ENCODE assay signal across 1 cellular context in genomic region chr1:150235852-150236613, GRCh38.
TF ChIP-seq lines count a peak whose summit lies in the region.

ANP32E (minus strand) TSS chr1:150236112; CDS start chr1:150235786, 326 bp downstream.

TF ChIP-seq in HEK293, 187 proteins besides CTCF, POLR2A, EP300 and RAD21 (continued from another document):
- TF ChIP-seq BCL6B (tag by site-specific recombination; IDR thresholded peaks at IDR 0.05) (no peak), ZNF133 (tag by site-specific recombination; IDR thresholded peaks at IDR 0.05) (no peak), ZNF394 (tag by site-specific recombination; IDR thresholded peaks at IDR 0.05; ENCODE audit: borderline replicate concordance) (peak; percentile 81; the same call in 1 of the 2 replicates), ZNF645 (tag by site-specific recombination; IDR thresholded peaks at IDR 0.05) (peak; percentile 77), ZBTB8A (tag by site-specific recombination; IDR thresholded peaks at IDR 0.05) (peak; percentile 51; the same call in 1 of the 2 replicates), ZNF585B (tag by site-specific recombination; IDR thresholded peaks at IDR 0.05) (no peak), GLI2 (tag by site-specific recombination; IDR thresholded peaks at IDR 0.05; ENCODE audit: borderline replicate concordance, low read depth) (no peak; the same call in 1 of the 2 replicates), PRDM10 (tag by site-specific recombination; IDR thresholded peaks at IDR 0.05) (peak; percentile 99), ZNF121 (tag by site-specific recombination; IDR thresholded peaks at IDR 0.05) (no peak), ZNF530 (tag by site-specific recombination; IDR thresholded peaks at IDR 0.05; ENCODE audit: low read depth) (no peak), ZNF664 (tag by site-specific recombination; IDR thresholded peaks at IDR 0.05) (peak; percentile 11; the same call in 1 of the 2 replicates), PRDM1 (tag by site-specific recombination; IDR thresholded peaks at IDR 0.05) (peak; percentile 97), YY1 (tag by site-specific recombination; IDR thresholded peaks at IDR 0.05) (peak; percentile 98), SETDB1 (IDR thresholded peaks at IDR 0.05; ENCODE audit: insufficient read length, low read length) (no peak), ZNF16 (tag by site-specific recombination; IDR thresholded peaks at IDR 0.05; ENCODE audit: low read depth) (no peak), PBX3 (CRISPR knock-in tag; IDR thresholded peaks at IDR 0.05) (peak; percentile 83), ZNF24 (tag by site-specific recombination; IDR thresholded peaks at IDR 0.05) (peak; percentile 71), ZNF558 (tag by site-specific recombination; IDR thresholded peaks at IDR 0.05) (peak; percentile 55; the same call in 1 of the 2 replicates), ZNF600 (tag by site-specific recombination; IDR thresholded peaks at IDR 0.05) (peak; percentile 74), KLF8 (tag by site-specific recombination; IDR thresholded peaks at IDR 0.05) (peak; percentile 89), ZNF626 (tag by site-specific recombination; IDR thresholded peaks at IDR 0.05) (no peak), ZNF341 (tag by site-specific recombination; IDR thresholded peaks at IDR 0.05; ENCODE audit: low read depth) (peak; percentile 73), ZNF701 (tag by site-specific recombination; IDR thresholded peaks at IDR 0.05) (no peak), INSM2 (tag by site-specific recombination; IDR thresholded peaks at IDR 0.05) (peak; percentile 80), ZNF426 (tag by site-specific recombination; IDR thresholded peaks at IDR 0.05) (no peak), PRDM2 (tag by site-specific recombination; IDR thresholded peaks at IDR 0.05; ENCODE audit: borderline replicate concordance) (no peak), ZNF610 (tag by site-specific recombination; IDR thresholded peaks at IDR 0.05; ENCODE audit: borderline replicate concordance) (0 out of 2 replicates have a peak, but pooled peaks have one; percentile 28), PATZ1 (tag by site-specific recombination; IDR thresholded peaks at IDR 0.05) (peak; percentile 97), SP2 (tag by site-specific recombination; IDR thresholded peaks at IDR 0.05) (peak; percentile 97), GLIS2 (tag by site-specific recombination; IDR thresholded peaks at IDR 0.05) (peak; percentile 91), ZBTB21 (tag by site-specific recombination; IDR thresholded peaks at IDR 0.05) (peak; percentile 70), ZBTB20 (tag by site-specific recombination; IDR thresholded peaks at IDR 0.05) (peak; percentile 67; the same call in 1 of the 2 replicates), ZNF623 (tag by site-specific recombination; IDR thresholded peaks at IDR 0.05) (peak; percentile 30; the same call in 1 of the 2 replicates), ZNF202 (tag by site-specific recombination; IDR thresholded peaks at IDR 0.05; ENCODE audit: borderline replicate concordance) (no peak), ZNF580 (tag by site-specific recombination; IDR thresholded peaks at IDR 0.05) (peak; percentile 87), ZNF776 (tag by site-specific recombination; IDR thresholded peaks at IDR 0.05; ENCODE audit: borderline replicate concordance) (no peak), ZNF433 (tag by site-specific recombination; IDR thresholded peaks at IDR 0.05; ENCODE audit: low read depth) (no peak), TCF7L2 (IDR thresholded peaks at IDR 0.05; ENCODE audit: borderline replicate concordance, low read depth, low read length) (no peak), BCL11B (tag by site-specific recombination; IDR thresholded peaks at IDR 0.05; ENCODE audit: low read depth) (0 out of 2 replicates have a peak, but pooled peaks have one; percentile 35), ZNF792 (tag by site-specific recombination; IDR thresholded peaks at IDR 0.05) (no peak)
